ENCODE assay signal across 9 cellular contexts in genomic region chr6:159941286-159942113, GRCh38. TPM values are rescaled to one million over a fixed set of nuclear protein-coding genes. Genes with fewer than 3 reads are reported as not detected.
DNase-seq lines count a peak whose midpoint lies in the region; ATAC-seq and TF ChIP-seq lines count a peak whose summit lies in the region.
"Had no signal": no experiment of that assay in that cellular context is flagged by ENCODE, and none has a peak within 500 bp of the region (broad histone marks: within the 10 kb centered on the region; RNA-seq: fewer than 3 reads in every experiment).

No MANE protein-coding gene starts in this region.

- peaks cover 2 to 5% of the 10 kb centered on the region in 2 donors for H3K36me3 Mint-ChIP-seq in CD4-positive, alpha-beta memory T cell
- H3K36me3 Mint-ChIP-seq in immature natural killer cell = peaks cover 3 to 11% (median 5%) of the 10 kb centered on the region in 3 donors

- no peak overlapping the region for H3K27ac ChIP-seq in CD4-positive, alpha-beta memory T cell (ENCODE audit: low read depth, low read length)
- H3K27ac ChIP-seq in adrenal gland (no peak overlapping the region), testis (no peak overlapping the region)
- H3K27ac ChIP-seq: skin epidermis had no signal

- H3K4me1 ChIP-seq in CD4-positive, alpha-beta memory T cell (ENCODE audit: insufficient read depth, low read length) = no peaks in the 10 kb centered on the region
- H3K4me1 ChIP-seq in adrenal gland (replicated peaks in 1 of 2) (peaks cover 4 to 23% of the 10 kb centered on the region in 2 donors), testis (peaks cover 9% of the 10 kb centered on the region)

- POLR2A ChIA-PET in CD4-positive, alpha-beta memory T cell (lab: Charles Lee; ENCODE audit: partially characterized antibody) = no interaction called here

- H3K27me3 Mint-ChIP-seq in CD4-positive, alpha-beta memory T cell = peaks cover 1 to 2% of the 10 kb centered on the region in 2 donors
- H3K27me3 Mint-ChIP-seq in immature natural killer cell (ENCODE audit: low read depth in 3 of 3) = peaks cover 0 to 9% (median 9%) of the 10 kb centered on the region in 3 donors

- no peaks in the 10 kb centered on the region for H3K27me3 ChIP-seq in CD4-positive, alpha-beta memory T cell (ENCODE audit: insufficient read depth, low read length)
- no peaks in the 10 kb centered on the region for H3K27me3 ChIP-seq in adrenal gland
- H3K27me3 ChIP-seq in testis = no peaks in the 10 kb centered on the region

- no peaks in the 10 kb centered on the region for H3K36me3 ChIP-seq in CD4-positive, alpha-beta memory T cell (ENCODE audit: insufficient read depth, low read length)
- H3K36me3 ChIP-seq in adrenal gland (replicated peaks in 1 of 2) (no peaks in the 10 kb centered on the region), testis (ENCODE audit: low read depth, missing control alignments) (no peaks in the 10 kb centered on the region)

- peaks cover 0 to 2% (median 0%) of the 10 kb centered on the region in 4 donors for H3K4me1 Mint-ChIP-seq in CD4-positive, alpha-beta memory T cell
- H3K4me1 Mint-ChIP-seq in immature natural killer cell = peaks cover 8 to 11% of the 10 kb centered on the region in 2 donors

- TF ChIP-seq CTCF in adrenal gland (IDR thresholded peaks at IDR 0.05) = peak in 5 of 6 experiments; percentile 13 to 50 (median 40)
- peak in 2 of 3 experiments; percentile 9 to 20 for TF ChIP-seq CTCF in testis (IDR thresholded peaks at IDR 0.05)

- WGBS in adrenal gland, 4 donors = 74 to 80% (median 79%) methylated on average over 11 of the region's 11 CpGs
- WGBS in testis, 2 donors = 74 to 75% methylated on average over 10 to 11 of the region's 11 CpGs

- peak; percentile 86 for ATAC-seq in GM18519 (IDR thresholded peaks at IDR 0.05; ENCODE audit: low FRiP score, unreplicated experiment)
- ATAC-seq in HG02973 (IDR thresholded peaks at IDR 0.05; ENCODE audit: unreplicated experiment) = peak; percentile 86
- ATAC-seq in HG02763 (IDR thresholded peaks at IDR 0.05; ENCODE audit: unreplicated experiment) = no peak

- TF ChIP-seq POLR2A in adrenal gland (IDR thresholded peaks at IDR 0.05) = no peak
- no peak for TF ChIP-seq POLR2A in testis (IDR thresholded peaks at IDR 0.05)

- H3K27ac Mint-ChIP-seq in CD4-positive, alpha-beta memory T cell = no peak overlapping the region
- no peak overlapping the region for H3K27ac Mint-ChIP-seq in immature natural killer cell

- no peak overlapping the region for H3K4me3 Mint-ChIP-seq in CD4-positive, alpha-beta memory T cell
- no peak overlapping the region for H3K4me3 Mint-ChIP-seq in immature natural killer cell

- H3K9me3 ChIP-seq in CD4-positive, alpha-beta memory T cell (ENCODE audit: control insufficient read depth in 1 of 2, low read length in 2 of 2) = no peaks in the 10 kb centered on the region
- H3K9me3 ChIP-seq in adrenal gland (replicated peaks in 1 of 3) = peaks cover 0 to 10% (median 0%) of the 10 kb centered on the region in 3 donors
- H3K9me3 ChIP-seq in testis = no peaks in the 10 kb centered on the region

- peaks cover 0 to 27% (median 12%) of the 10 kb centered on the region in 8 donors for H3K9me3 Mint-ChIP-seq in CD4-positive, alpha-beta memory T cell
- peaks cover 0 to 17% (median 11%) of the 10 kb centered on the region in 6 donors for H3K9me3 Mint-ChIP-seq in immature natural killer cell

- intact Hi-C loops in CD4-positive, alpha-beta memory T cell (cut with micrococcal nuclease) = loop anchor here (1.0 kb wide), 3 partner anchors 78 to 767 kb away; no protein-coding TSS in a partner anchor
- intact Hi-C loops in adrenal gland (cut with DNase I) (loop anchor here (5.0 to 10.0 kb wide), 2 partner anchors 74 to 77 kb away; no protein-coding TSS in a partner anchor), testis (cut with DNase I; ENCODE audit: low total_unique reads) (no loop called here)

- H3K4me3 ChIP-seq in CD4-positive, alpha-beta memory T cell (ENCODE audit: low read length in 2 of 2) = no peak overlapping the region
- no peak overlapping the region for H3K4me3 ChIP-seq in adrenal gland
- H3K4me3 ChIP-seq in testis = no peak overlapping the region
- H3K4me3 ChIP-seq: skin epidermis had no signal

- CTCF ChIA-PET in CD4-positive, alpha-beta memory T cell (lab: Charles Lee; ENCODE audit: partially characterized antibody) = interaction anchor here (0.7 to 6.1 kb wide), 12 partner anchors 9 to 250 kb away, joined by 3 to 45 read pairs (median 4); partner anchors contain the start of genes MRPL18 and WTAP

- DNase-seq in CD4-positive, alpha-beta memory T cell = peak; percentile 50 to 66 (median 58)
- DNase-seq in NCI-H748 (lab: John Stamatoyannopoulos, UW; ENCODE audit: unreplicated experiment) = peak; percentile 9
- DNase-seq in adrenal gland = peak in 1 of 7 donors; percentile 6
- DNase-seq in immature natural killer cell = peak; percentile 55 to 61 (median 60)
- no peak for DNase-seq in testis

RNA-seq across cellular contexts. Expression of gene IGF2R, which starts 27.4 kb away (rescaled TPM):
- 10 to 100 TPM; 77.5 to 79.2 TPM for total RNA-seq in CD4-positive, alpha-beta memory T cell
- polyA plus RNA-seq in CD4-positive, alpha-beta memory T cell = 10 to 100 TPM in 1 of 2 donors, 1 to 10 TPM in 1; 4.5 to 18.7 TPM
- total RNA-seq in adrenal gland = 100 to 1,000 TPM in 2 of 8 donors, 10 to 100 TPM in 6; 72.6 to 154 (median 92.7) TPM
- 100 to 1,000 TPM in 1 of 3 donors, 10 to 100 TPM in 2; 17.1 to 114 (median 27.6) TPM for polyA plus RNA-seq in adrenal gland
- 10 to 100 TPM; 17.2 to 54.9 (median 21.4) TPM for polyA plus RNA-seq in immature natural killer cell
- total RNA-seq in testis = 100 to 1,000 TPM in 1 of 2 donors, 10 to 100 TPM in 1; 84.6 to 109 TPM
- polyA plus RNA-seq in testis (ENCODE audit: insufficient read depth, low read depth, low replicate concordance) = 47.3 TPM

RNA-seq across cellular contexts. Expression of gene MAS1, which starts 50.7 kb away (rescaled TPM):
- total RNA-seq in CD4-positive, alpha-beta memory T cell = not detected
- not detected for polyA plus RNA-seq in CD4-positive, alpha-beta memory T cell
- not detected for total RNA-seq in adrenal gland
- polyA plus RNA-seq in adrenal gland = under 1 TPM in 1 of 3 donors, not detected in 2; under 0.01 TPM
- polyA plus RNA-seq in immature natural killer cell = not detected
- under 1 TPM; 0.19 to 0.39 TPM for total RNA-seq in testis
- 0.16 TPM for polyA plus RNA-seq in testis (ENCODE audit: insufficient read depth, low read depth, low replicate concordance)
